ENCODE assay signal across 11 cellular contexts in the genomic region with DNA sequence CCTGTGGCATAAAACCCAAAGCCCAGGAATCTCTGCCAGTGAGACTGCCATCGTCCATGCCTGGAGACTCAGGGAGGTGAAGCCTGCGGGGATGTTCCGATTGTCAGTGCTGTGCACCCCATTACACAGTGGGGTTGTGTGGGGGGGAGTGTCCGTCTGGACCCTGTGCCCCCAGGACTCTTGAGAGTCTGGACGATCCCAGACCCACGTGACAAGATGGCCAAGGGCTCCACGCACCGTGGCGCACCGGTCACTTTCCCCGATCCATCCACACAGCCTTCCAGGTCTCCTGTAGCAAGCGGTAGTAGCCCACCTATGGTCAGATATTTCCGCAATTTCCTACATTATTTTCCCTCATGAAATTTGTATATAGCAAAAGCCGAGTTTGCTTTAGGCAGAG. TPM values are rescaled to one million over a fixed set of nuclear protein-coding genes. Genes with fewer than 3 reads are reported as not detected.
DNase-seq lines count a peak whose midpoint lies in the region; ATAC-seq and TF ChIP-seq lines count a peak whose summit lies in the region.
"Had no signal": no experiment of that assay in that cellular context is flagged by ENCODE, and none has a peak within 500 bp of the region (broad histone marks: within the 10 kb centered on the region; RNA-seq: fewer than 3 reads in every experiment).

No MANE protein-coding gene starts in this region.

- TF ChIP-seq CTCF in BE2C (IDR thresholded peaks at IDR 0.05; ENCODE audit: low read depth, low read length): no peak

- no peaks in the 10 kb centered on the region for H3K36me3 Mint-ChIP-seq in activated CD4-positive, alpha-beta T cell treated with anti-CD3 and anti-CD28 coated beads, Interleukin-2, amount 10 ng/mL, durations not matched to agents 7 days and 5 days (ENCODE audit: low read depth)

- H3K9me3 Mint-ChIP-seq in activated CD4-positive, alpha-beta T cell treated with anti-CD3 and anti-CD28 coated beads, Interleukin-2, amount 10 ng/mL, durations not matched to agents 7 days and 5 days: no peaks in the 10 kb centered on the region

- no peak overlapping the region for H3K4me3 Mint-ChIP-seq in activated CD4-positive, alpha-beta T cell treated with anti-CD3 and anti-CD28 coated beads, Interleukin-2, amount 10 ng/mL, durations not matched to agents 7 days and 5 days

- H3K27ac Mint-ChIP-seq in activated CD4-positive, alpha-beta T cell treated with anti-CD3 and anti-CD28 coated beads, Interleukin-2, amount 10 ng/mL, durations not matched to agents 7 days and 5 days: no peak overlapping the region

- peak overlapping the region; percentile 46 for H3K56ac ChIP-seq in mesendoderm (ENCODE audit: low read length)

- no peak overlapping the region for H4K5ac ChIP-seq in mesendoderm (ENCODE audit: low read length)

- H3K79me2 ChIP-seq in mesendoderm (ENCODE audit: control insufficient read depth, insufficient read depth, low read length): no peaks in the 10 kb centered on the region

- POLR2A ChIA-PET in activated CD4-positive, alpha-beta T cell treated with anti-CD3 and anti-CD28 coated beads, Interleukin-2, amount 10 ng/mL, durations not matched to agents 7 days and 5 days (lab: Charles Lee): no interaction called here

- no peaks in the 10 kb centered on the region for H3K36me3 ChIP-seq in BE2C
- H3K36me3 ChIP-seq in SK-N-MC (ENCODE audit: insufficient read depth, low read length): no peaks in the 10 kb centered on the region
- H3K36me3 ChIP-seq in mesendoderm (ENCODE audit: control insufficient read depth, insufficient read depth, low read length): no peaks in the 10 kb centered on the region
- H3K36me3 ChIP-seq: HAP-1 had no signal

- H2BK5ac ChIP-seq in mesendoderm (ENCODE audit: low read length): no peak overlapping the region

- DNase-seq in BE2C (no peak), SK-N-MC (ENCODE audit: low read depth, low spot score) (no peak), mesendoderm (no peak), erythroblast (lab: John Stamatoyannopoulos, UW) (no peak)
- no peak for DNase-seq in activated CD4-positive, alpha-beta T cell treated with anti-CD3 and anti-CD28 coated beads, Interleukin-2, amount 10 ng/mL, durations not matched to agents 7 days and 5 days
- DNase-seq: NCI-H510A had no signal

- H3K4me3 ChIP-seq in BE2C (ENCODE audit: low read depth, low read length) (peak overlapping the region; percentile 49; the same call in 1 of the 2 replicates), SK-N-MC (peak overlapping the region; percentile 74), mesendoderm (ENCODE audit: low read length) (no peak overlapping the region)

- H3K27me3 Mint-ChIP-seq in activated CD4-positive, alpha-beta T cell treated with anti-CD3 and anti-CD28 coated beads, Interleukin-2, amount 10 ng/mL, durations not matched to agents 7 days and 5 days: peaks cover 82% of the 10 kb centered on the region

- H3K4me1 ChIP-seq in BE2C (no peaks in the 10 kb centered on the region), mesendoderm (ENCODE audit: control insufficient read depth, low read depth, low read length) (peaks cover 9% of the 10 kb centered on the region)

- H3K4ac ChIP-seq in mesendoderm (ENCODE audit: low read depth, low read length): no peak overlapping the region

- WGBS in mesendoderm (ENCODE audit: extremely low coverage, insufficient coverage, low lambda C conversion rate): no CpG with 5 or more reads among the region's 14 CpGs

- no peak overlapping the region for H2BK15ac ChIP-seq in mesendoderm (replicated peaks; ENCODE audit: low read depth)

- H3K4me1 Mint-ChIP-seq in activated CD4-positive, alpha-beta T cell treated with anti-CD3 and anti-CD28 coated beads, Interleukin-2, amount 10 ng/mL, durations not matched to agents 7 days and 5 days: peaks cover 12% of the 10 kb centered on the region

- H3K27me3 ChIP-seq in BE2C (peaks cover 22% of the 10 kb centered on the region), mesendoderm (ENCODE audit: insufficient read depth, low read length, poor library complexity) (peaks cover 55% of the 10 kb centered on the region)

- TF ChIP-seq POLR2A in erythroblast (IDR thresholded peaks at IDR 0.05; ENCODE audit: low read length): no peak

- H3K27ac ChIP-seq in SK-N-MC (no peak overlapping the region), mesendoderm (ENCODE audit: low read depth, low read length) (no peak overlapping the region)

- H3K23ac ChIP-seq in mesendoderm (ENCODE audit: low read length): peak overlapping the region; percentile 57

- H3K9me3 ChIP-seq in BE2C (no peaks in the 10 kb centered on the region), SK-N-MC (ENCODE audit: low read depth, low read length) (no peaks in the 10 kb centered on the region)
- H3K9me3 ChIP-seq: HAP-1 had no signal

- no peak for ATAC-seq in GM19395 (IDR thresholded peaks at IDR 0.05; ENCODE audit: unreplicated experiment)

- CTCF ChIA-PET in activated CD4-positive, alpha-beta T cell treated with anti-CD3 and anti-CD28 coated beads, Interleukin-2, amount 10 ng/mL, durations not matched to agents 7 days and 5 days (lab: Charles Lee): no interaction called here

- no peak overlapping the region for H3K4me2 ChIP-seq in mesendoderm (ENCODE audit: low read length)

- H3K18ac ChIP-seq in mesendoderm (ENCODE audit: low read length): no peak overlapping the region

- H2BK120ac ChIP-seq in mesendoderm (ENCODE audit: low read depth, low read length): no peak overlapping the region

- H4K8ac ChIP-seq in mesendoderm (ENCODE audit: low read depth, low read length): no peak overlapping the region

- no peaks in the 10 kb centered on the region for H3K79me1 ChIP-seq in mesendoderm (ENCODE audit: low read length)

- no peak overlapping the region for H3K9ac ChIP-seq in SK-N-MC (ENCODE audit: insufficient read length)
- no peak overlapping the region for H3K9ac ChIP-seq in mesendoderm (ENCODE audit: low read length)

- H2AK5ac ChIP-seq in mesendoderm (ENCODE audit: low read length): no peak overlapping the region

RNA-seq across cellular contexts. Expression of a gene that starts 20.9 kb away (rescaled TPM):
- 55.6 TPM for polyA plus RNA-seq in BE2C (2012; ENCODE audit: insufficient read depth, insufficient read length, low read depth)
- 0.42 TPM for polyA plus RNA-seq in mesendoderm (2013, experiment 1 of 2)
- polyA plus RNA-seq in mesendoderm (2013, experiment 2 of 2): 0.67 TPM
- 10 to 100 TPM in 1 of 2 experiments, 1 to 10 TPM in 1; 8.9 to 11.6 TPM for total RNA-seq in activated CD4-positive, alpha-beta T cell treated with anti-CD3 and anti-CD28 coated beads, Interleukin-2, amount 10 ng/mL, durations not matched to agents 7 days and 5 days

RNA-seq across cellular contexts. Expression of a gene that starts 33.3 kb away (rescaled TPM):
- polyA plus RNA-seq in BE2C (2012; ENCODE audit: insufficient read depth, insufficient read length, low read depth): 0.74 TPM
- polyA plus RNA-seq in mesendoderm (2013, experiment 1 of 2): not detected
- 0.07 TPM for polyA plus RNA-seq in mesendoderm (2013, experiment 2 of 2)
- total RNA-seq in activated CD4-positive, alpha-beta T cell treated with anti-CD3 and anti-CD28 coated beads, Interleukin-2, amount 10 ng/mL, durations not matched to agents 7 days and 5 days: under 1 TPM in 1 of 2 experiments, not detected in 1; 0.22 TPM
- total RNA-seq: HT1080; mammary epithelial cell; T-helper 1 cell treated with Interleukin-12 subunit alpha and Interleukin-12 subunit beta and Interleukin-4 antibody, amounts not matched to agents 30 ng/mL and 1 ng/mL, for 36 hours had no signal
- polyA plus RNA-seq: mammary epithelial cell had no signal

RNA-seq across cellular contexts. Expression of a gene that starts 43.3 kb away (rescaled TPM):
- 6.5 TPM for polyA plus RNA-seq in BE2C (2012; ENCODE audit: insufficient read depth, insufficient read length, low read depth)
- 0.21 TPM for polyA plus RNA-seq in mesendoderm (2013, experiment 1 of 2)
- 0.14 TPM for polyA plus RNA-seq in mesendoderm (2013, experiment 2 of 2)
- total RNA-seq in activated CD4-positive, alpha-beta T cell treated with anti-CD3 and anti-CD28 coated beads, Interleukin-2, amount 10 ng/mL, durations not matched to agents 7 days and 5 days: under 1 TPM; 0.19 to 0.45 TPM
- polyA plus RNA-seq: mammary epithelial cell had no signal

RNA-seq across cellular contexts. Expression of a gene that starts 45.1 kb away (rescaled TPM):
- polyA plus RNA-seq in BE2C (2012; ENCODE audit: insufficient read depth, insufficient read length, low read depth): 1.6 TPM
- 7.0 TPM for polyA plus RNA-seq in mesendoderm (2013, experiment 1 of 2)
- polyA plus RNA-seq in mesendoderm (2013, experiment 2 of 2): 6.7 TPM
- total RNA-seq in activated CD4-positive, alpha-beta T cell treated with anti-CD3 and anti-CD28 coated beads, Interleukin-2, amount 10 ng/mL, durations not matched to agents 7 days and 5 days: 1 to 10 TPM; 1.1 to 1.8 TPM

RNA-seq across cellular contexts. Expression of a gene that starts 45.3 kb away (rescaled TPM):
- polyA plus RNA-seq in BE2C (2012; ENCODE audit: insufficient read depth, insufficient read length, low read depth): 5.0 TPM
- 0.63 TPM for polyA plus RNA-seq in mesendoderm (2013, experiment 1 of 2)
- polyA plus RNA-seq in mesendoderm (2013, experiment 2 of 2): 0.73 TPM
- total RNA-seq in activated CD4-positive, alpha-beta T cell treated with anti-CD3 and anti-CD28 coated beads, Interleukin-2, amount 10 ng/mL, durations not matched to agents 7 days and 5 days: 1 to 10 TPM; 6.5 to 7.5 TPM
